8 cellular contexts compared by ENCODE assay signal in the genomic region with DNA sequence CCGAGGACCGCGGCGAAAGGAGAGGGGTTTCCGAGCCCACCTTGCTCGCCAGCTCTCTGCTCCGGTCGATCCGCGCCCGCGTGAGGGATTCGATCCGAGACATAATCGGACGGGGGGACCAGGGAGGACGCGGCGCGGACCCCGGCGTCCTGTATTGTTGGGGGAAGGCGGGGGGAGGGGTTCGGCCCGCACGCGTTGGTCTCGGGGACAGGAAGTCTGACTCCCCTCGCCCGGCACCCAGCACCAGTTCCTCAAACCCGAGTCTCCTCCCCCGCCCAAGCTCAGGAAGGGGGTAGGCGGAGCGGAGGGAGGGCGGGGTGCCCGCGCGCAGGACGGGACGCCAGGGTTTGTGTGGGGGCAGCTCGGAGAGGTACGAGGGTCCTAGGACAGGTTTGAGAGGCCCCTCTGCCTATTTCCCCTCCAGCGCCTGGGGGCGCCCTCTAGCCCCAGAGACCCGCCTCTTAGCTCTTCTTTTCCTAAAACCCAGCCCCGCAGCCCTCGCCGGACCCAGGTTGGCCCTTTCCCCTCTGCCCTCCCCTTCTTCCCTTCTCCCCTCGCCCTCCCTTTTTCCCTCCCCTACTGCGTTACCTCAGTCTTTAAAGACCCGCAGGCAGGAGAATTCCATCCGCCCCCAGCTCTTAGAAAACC. TPM values are rescaled to one million over a fixed set of nuclear protein-coding genes. Genes with fewer than 3 reads are reported as not detected.
DNase-seq lines count a peak whose midpoint lies in the region; ATAC-seq, FAIRE-seq and TF ChIP-seq lines count a peak whose summit lies in the region.

Gene ARHGEF2, minus strand, starts transcription at position 223 of the 648 bp plus-strand sequence. Its CDS starts 120 bp downstream, at position 103.

- peak; percentile 78 for FAIRE-seq in GM12892 (lab: Jason Lieb, UNC)

- peak within 1 kb of the TSS; percentile 95 to 97 for H3K18ac ChIP-seq in mesenchymal stem cell (ENCODE audit: low read depth in 1 of 2, low read length in 2 of 2)

- peak within 1 kb of the TSS; percentile 95 for H3K9ac ChIP-seq in mesenchymal stem cell (ENCODE audit: low read length)

- ATAC-seq in HG03097 (IDR thresholded peaks at IDR 0.05; ENCODE audit: low FRiP score, unreplicated experiment), result peak; percentile 32
- peak; percentile 70 for ATAC-seq in activated CD8-positive, alpha-beta T cell treated with anti-CD3 and anti-CD28 coated beads, Interleukin-2, amount 10 ng/mL, durations not matched to agents 7 days and 5 days

- H3K27me3 ChIP-seq in mesenchymal stem cell (ENCODE audit: control insufficient read depth in 1 of 2, insufficient read depth in 1 of 2, low read length in 2 of 2), result no peaks in the 10 kb centered on the region

- H3K4ac ChIP-seq in mesenchymal stem cell (ENCODE audit: low read depth in 1 of 2, low read length in 2 of 2), result peak within 1 kb of the TSS; percentile 94

- peak within 1 kb of the TSS in 1 of 2 experiments; percentile 89 for H2BK12ac ChIP-seq in mesenchymal stem cell (ENCODE audit: low read length in 2 of 2)

- peaks cover 33% of the 10 kb centered on the region for H3K36me3 Mint-ChIP-seq in activated CD8-positive, alpha-beta T cell treated with anti-CD3 and anti-CD28 coated beads, Interleukin-2, amount 10 ng/mL, durations not matched to agents 7 days and 5 days (ENCODE audit: low read depth)

- peak within 1 kb of the TSS; percentile 37 to 87 for H3K23ac ChIP-seq in mesenchymal stem cell (ENCODE audit: low read length in 2 of 2)

- peaks cover 74% of the 10 kb centered on the region for H3K4me1 Mint-ChIP-seq in activated CD8-positive, alpha-beta T cell treated with anti-CD3 and anti-CD28 coated beads, Interleukin-2, amount 10 ng/mL, durations not matched to agents 7 days and 5 days (ENCODE audit: low read depth)

- peaks cover 46% of the 10 kb centered on the region for H3K4me1 ChIP-seq in mesenchymal stem cell (ENCODE audit: control insufficient read depth, insufficient read depth, low read depth, low read length)

- H2BK5ac ChIP-seq in mesenchymal stem cell (ENCODE audit: low read depth, low read length, poor library complexity, severe bottlenecking), result peak within 1 kb of the TSS; percentile 66

- H3K9me3 ChIP-seq in mesenchymal stem cell (ENCODE audit: control insufficient read depth, low read length), result no peaks in the 10 kb centered on the region

- H3K4me2 ChIP-seq in mesenchymal stem cell (ENCODE audit: low read length, poor library complexity, severe bottlenecking), result peak within 1 kb of the TSS; percentile 86

- H2BK120ac ChIP-seq in mesenchymal stem cell (ENCODE audit: low read depth, low read length), result peak within 1 kb of the TSS; percentile 92

- H3K4me3 Mint-ChIP-seq in activated CD8-positive, alpha-beta T cell treated with anti-CD3 and anti-CD28 coated beads, Interleukin-2, amount 10 ng/mL, durations not matched to agents 7 days and 5 days, result peak within 1 kb of the TSS; percentile 96

- no peaks in the 10 kb centered on the region for H3K9me3 Mint-ChIP-seq in activated CD8-positive, alpha-beta T cell treated with anti-CD3 and anti-CD28 coated beads, Interleukin-2, amount 10 ng/mL, durations not matched to agents 7 days and 5 days (ENCODE audit: insufficient read depth)

- peak within 1 kb of the TSS; percentile 75 for H4K8ac ChIP-seq in mesenchymal stem cell (ENCODE audit: low read length)

- peak; percentile 71; the same call in 1 of the 2 replicates for TF ChIP-seq POLR2A in GM12892 (IDR thresholded peaks at IDR 0.05; ENCODE audit: low read depth, low read length)

- peak within 1 kb of the TSS; percentile 47 for H2AFZ ChIP-seq in mesenchymal stem cell (ENCODE audit: low read depth, low read length)

- POLR2A ChIA-PET in activated CD8-positive, alpha-beta T cell treated with anti-CD3 and anti-CD28 coated beads, Interleukin-2, amount 10 ng/mL, durations not matched to agents 7 days and 5 days (lab: Charles Lee), result interaction anchor here (0.5 to 5.4 kb wide), 13 partner anchors 9 to 1820 kb away, joined by 3 to 45 read pairs (median 8); partner anchors contain the start of genes KHDC4 and SYT11

- peak within 1 kb of the TSS; percentile 75 for H3K27ac ChIP-seq in mesenchymal stem cell (ENCODE audit: low read length, poor library complexity, severe bottlenecking)

- peaks cover 5% of the 10 kb centered on the region for H3K79me1 ChIP-seq in mesenchymal stem cell (replicated peaks; ENCODE audit: low read length, poor library complexity, severe bottlenecking)

- CTCF ChIA-PET in activated CD8-positive, alpha-beta T cell treated with anti-CD3 and anti-CD28 coated beads, Interleukin-2, amount 10 ng/mL, durations not matched to agents 7 days and 5 days (lab: Charles Lee), result interaction anchor here (0.8 to 12.0 kb wide), 15 partner anchors 9 to 358 kb away, joined by 3 to 135 read pairs (median 4); partner anchors contain the start of genes KHDC4 and UBQLN4

- DNase-seq in GM12892 (ENCODE audit: insufficient read length) (peak; percentile 92), NCI-H82 (lab: John Stamatoyannopoulos, UW) (peak; percentile 94), mesenchymal stem cell (peak; percentile 65), cortex of kidney (lab: John Stamatoyannopoulos, UW) (no peak)
- peak; percentile 87 for DNase-seq in activated CD8-positive, alpha-beta T cell treated with anti-CD3 and anti-CD28 coated beads, Interleukin-2, amount 10 ng/mL, durations not matched to agents 7 days and 5 days
- peak; percentile 61 for DNase-seq in effector CD8-positive, alpha-beta T cell (lab: John Stamatoyannopoulos, UW)
- peak; percentile 69 for DNase-seq in stimulated activated CD8-positive, alpha-beta memory T cell treated with anti-CD3 and anti-CD28 coated beads, Interleukin-12 subunit alpha, Interleukin-12 subunit beta, amount 100 ng/mL, for 24 hours (ENCODE audit: extremely low read depth)

- H2AK5ac ChIP-seq in mesenchymal stem cell (ENCODE audit: low read length, severe bottlenecking), result peak within 1 kb of the TSS; percentile 5

- peak within 1 kb of the TSS; percentile 93 for H4K91ac ChIP-seq in mesenchymal stem cell (ENCODE audit: low read length)

- H3K14ac ChIP-seq in mesenchymal stem cell (ENCODE audit: low read length in 2 of 2), result peak within 1 kb of the TSS; percentile 59 to 91

- 0% methylated on average over 20 of the region's 52 CpGs for WGBS in mesenchymal stem cell

- H3K27ac Mint-ChIP-seq in activated CD8-positive, alpha-beta T cell treated with anti-CD3 and anti-CD28 coated beads, Interleukin-2, amount 10 ng/mL, durations not matched to agents 7 days and 5 days, result peak within 1 kb of the TSS; percentile 93

- H3K27me3 Mint-ChIP-seq in activated CD8-positive, alpha-beta T cell treated with anti-CD3 and anti-CD28 coated beads, Interleukin-2, amount 10 ng/mL, durations not matched to agents 7 days and 5 days (ENCODE audit: low read depth), result no peaks in the 10 kb centered on the region

- H3K36me3 ChIP-seq in mesenchymal stem cell (ENCODE audit: control insufficient read depth in 1 of 2, insufficient read depth in 2 of 2, low read depth in 1 of 2, low read length in 2 of 2), result peaks cover 0 to 10% of the 10 kb centered on the region in 2 experiments

- H3K4me3 ChIP-seq in mesenchymal stem cell (ENCODE audit: insufficient read depth in 1 of 2, low read depth in 1 of 2, low read length in 2 of 2), result peak within 1 kb of the TSS; percentile 92

- H2BK15ac ChIP-seq in mesenchymal stem cell (ENCODE audit: low read depth, poor library complexity, severe bottlenecking), result peak within 1 kb of the TSS; percentile 86

RNA-seq across cellular contexts. Expression of gene ARHGEF2, which starts in this region (rescaled TPM):
- 57.6 TPM for polyA plus RNA-seq in GM12892 (2012; ENCODE audit: missing spikeins)
- 100 to 1,000 TPM; 142 to 147 TPM for total RNA-seq in activated CD8-positive, alpha-beta T cell treated with anti-CD3 and anti-CD28 coated beads, Interleukin-2, amount 10 ng/mL, durations not matched to agents 7 days and 5 days
- polyA plus RNA-seq in mesenchymal stem cell (2013, experiment 1 of 2), result 58.9 TPM
- 55.6 TPM for polyA plus RNA-seq in mesenchymal stem cell (2013, experiment 2 of 2)
